In the genomic region with DNA sequence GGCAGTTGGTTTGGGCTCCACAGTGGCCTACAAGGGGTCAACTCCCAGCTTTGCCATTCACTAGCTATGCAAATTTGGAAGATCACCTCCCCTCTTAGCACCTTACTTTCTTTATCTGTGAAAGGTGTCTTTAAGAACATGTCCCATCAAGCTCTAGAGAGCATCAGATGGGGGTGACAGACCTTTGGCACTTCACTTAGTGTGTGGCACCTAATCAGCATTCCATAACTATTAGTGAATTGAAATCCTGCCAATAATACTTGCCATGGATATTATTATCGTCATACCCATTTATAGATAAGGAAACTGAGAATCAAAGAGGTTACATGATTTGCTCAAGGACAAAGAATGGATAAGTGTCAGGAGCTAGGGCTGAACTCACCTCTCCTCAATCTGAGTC, we compare ENCODE assay signal across 21 cellular contexts. TPM values are rescaled to one million over a fixed set of nuclear protein-coding genes. Genes with fewer than 3 reads are reported as not detected.
A peak's percentile ranks its signal among the peaks of the same experiment; 100 is the strongest.
DNase-seq lines count a peak whose midpoint lies in the region; ATAC-seq, FAIRE-seq and TF ChIP-seq lines count a peak whose summit lies in the region.
"Had no signal": no experiment of that assay in that cellular context is flagged by ENCODE, and none has a peak within 500 bp of the region (broad histone marks: within the 10 kb centered on the region; RNA-seq: fewer than 3 reads in every experiment).

No MANE protein-coding gene starts in this region.

- ATAC-seq in PC-3 (no peak), GM18909 (IDR thresholded peaks at IDR 0.05; ENCODE audit: poor library complexity, unreplicated experiment) (no peak), GM18868 (IDR thresholded peaks at IDR 0.05; ENCODE audit: unreplicated experiment) (no peak)
- ATAC-seq: T-cell had no signal

- H4K20me1 ChIP-seq in PC-3 (ENCODE audit: low read length): no peaks in the 10 kb centered on the region
- H4K20me1 ChIP-seq: BLaER1 treated with 17β-estradiol and CSF1 and Interleukin-3, amounts not matched to agents 10 nM and 100 nM had no signal

- DNase-seq in HFFc6: no peak
- no peak for DNase-seq in PC-3
- DNase-seq in bronchial epithelial cell (ENCODE audit: low read depth): peak; percentile 70
- DNase-seq in urothelium cell line (ENCODE audit: low spot score): peak; percentile 13
- no peak for DNase-seq in NCI-H187 (lab: John Stamatoyannopoulos, UW)
- DNase-seq: CD4-positive, alpha-beta T cell; KBM-7; MM.1S; NCI-H1417; NCI-H1694 treated with DMSO at 0.1 percent for 48 hours; NCI-H2081 treated with DMSO at 0.1 percent for 48 hours; NCI-H2171; NCI-H345; NCI-H510A treated with DMSO at 0.1 percent for 48 hours; Right ventricle myocardium superior; T-cell had no signal

- CTCF ChIA-PET in PC-3 (lab: Charles Lee): no interaction called here

- peaks cover 32% of the 10 kb centered on the region for H3K36me3 Mint-ChIP-seq in HFFc6 (ENCODE audit: low read depth)
- H3K36me3 Mint-ChIP-seq: T-cell had no signal

- H3K27ac Mint-ChIP-seq in HFFc6: peak overlapping the region; percentile 27; the same call in 1 of the 2 replicates
- H3K27ac Mint-ChIP-seq: CD4-positive, alpha-beta T cell; T-cell had no signal

- POLR2A ChIA-PET in PC-3 (lab: Charles Lee; ENCODE audit: unreplicated experiment): no interaction called here

- H3K36me3 ChIP-seq in PC-3 (ENCODE audit: low read depth, low read length) (no peaks in the 10 kb centered on the region), bronchial epithelial cell (ENCODE audit: control insufficient read depth, insufficient read depth, low read length) (no peaks in the 10 kb centered on the region)
- H3K36me3 ChIP-seq: BLaER1 treated with 17β-estradiol and CSF1 and Interleukin-3, amounts not matched to agents 10 nM and 100 nM had no signal

- peak overlapping the region; percentile 87 for H3K27ac ChIP-seq in PC-3 (ENCODE audit: low read length)
- H3K27ac ChIP-seq: BLaER1 treated with 17β-estradiol and CSF1 and Interleukin-3, amounts not matched to agents 10 nM and 100 nM had no signal

- H3K4me3 Mint-ChIP-seq in HFFc6: no peak overlapping the region; the same call in 1 of the 2 replicates
- H3K4me3 Mint-ChIP-seq: CD4-positive, alpha-beta T cell; T-cell had no signal

- peaks cover 50% of the 10 kb centered on the region for H3K4me1 ChIP-seq in PC-3 (ENCODE audit: insufficient read depth, low read length)

- intact Hi-C loops in PC-3 (cut with micrococcal nuclease): loop anchor here (5.0 kb wide), 1 partner anchor 87 kb away; no protein-coding TSS in a partner anchor

- H3K9me2 ChIP-seq in PC-3 (replicated peaks; ENCODE audit: low read length): no peaks in the 10 kb centered on the region

- H3F3A ChIP-seq in PC-3 (ENCODE audit: low read length, unreplicated experiment): no peaks in the 10 kb centered on the region

- TF ChIP-seq CTCF in HFFc6 (IDR thresholded peaks at IDR 0.05): no peak
- no peak for TF ChIP-seq CTCF in PC-3 (conservative IDR thresholded peaks at IDR 0.05; ENCODE audit: low read depth, low read length)
- TF ChIP-seq CTCF in bronchial epithelial cell (IDR thresholded peaks at IDR 0.05; ENCODE audit: insufficient read depth, low read length, severe bottlenecking): no peak

- H2AFZ ChIP-seq in PC-3 (ENCODE audit: low read length): no peak overlapping the region

- H3K9me3 ChIP-seq in PC-3 (ENCODE audit: low read length): no peaks in the 10 kb centered on the region

- peak overlapping the region; percentile 43; the same call in 1 of the 2 replicates for H3K4me2 ChIP-seq in PC-3 (ENCODE audit: low read length)

- H3K9me3 Mint-ChIP-seq in HFFc6: no peaks in the 10 kb centered on the region
- H3K9me3 Mint-ChIP-seq: CD4-positive, alpha-beta T cell had no signal

- H3K4me3 ChIP-seq in PC-3 (ENCODE audit: low read length) (no peak overlapping the region), bronchial epithelial cell (ENCODE audit: low read depth, low read length) (no peak overlapping the region)
- H3K4me3 ChIP-seq: BLaER1 treated with 17β-estradiol and CSF1 and Interleukin-3, amounts not matched to agents 10 nM and 100 nM had no signal

- H3K27me3 ChIP-seq in PC-3 (ENCODE audit: low read length): no peaks in the 10 kb centered on the region
- H3K27me3 ChIP-seq in bronchial epithelial cell (ENCODE audit: control insufficient read depth, insufficient read depth, low read length): no peaks in the 10 kb centered on the region
- H3K27me3 ChIP-seq: BLaER1 treated with 17β-estradiol and CSF1 and Interleukin-3, amounts not matched to agents 10 nM and 100 nM had no signal

- H3K4me1 Mint-ChIP-seq in HFFc6 (ENCODE audit: low read depth): peaks cover 75% of the 10 kb centered on the region
- H3K4me1 Mint-ChIP-seq: T-cell had no signal

- peak overlapping the region; percentile 52; the same call in 1 of the 2 replicates for H3K9ac ChIP-seq in PC-3 (ENCODE audit: low read length)
- H3K9ac ChIP-seq: BLaER1 treated with 17β-estradiol and CSF1 and Interleukin-3, amounts not matched to agents 10 nM and 100 nM had no signal

- BruUV-seq in PC-3 (replicated peaks; lab: Mats Ljungman, UMichigan): no TSS peak

- H3K27me3 Mint-ChIP-seq in HFFc6 (ENCODE audit: insufficient read depth): peaks cover 4% of the 10 kb centered on the region; the same call in 1 of the 2 replicates
- H3K27me3 Mint-ChIP-seq: CD4-positive, alpha-beta T cell; T-cell had no signal

- H3K79me2 ChIP-seq in PC-3 (ENCODE audit: low read length): no peaks in the 10 kb centered on the region

- FAIRE-seq in bronchial epithelial cell (lab: Jason Lieb, UNC) (no peak), urothelium cell line (lab: Jason Lieb, UNC) (no peak)
- FAIRE-seq: A204.1, D721Med had no signal

RNA-seq across cellular contexts. Expression of gene PLPP4, which starts 51.9 kb away (rescaled TPM):
- total RNA-seq in HFFc6 (2021; fragmentation: NEBNext Ultra II Directional; extraction: Animal tissue kit (Norgen Biotek cat#: 25700)): 10 to 100 TPM; 12.2 to 31.1 (median 16.9) TPM
- total RNA-seq in PC-3 (2014; rRNA removed) (5.0 and 10.7 TPM in 2 replicates), bronchial epithelial cell (0.13 and 0.26 TPM in 2 replicates)
- total RNA-seq: CD4-positive, alpha-beta T cell; Right ventricle myocardium superior; T-cell had no signal

Comparison
In these comparisons a context has a peak if more than half of its experiments do, and no peak if none do; other contexts are left out.
1. DNase-seq: peak in bronchial epithelial cell (single experiment) and urothelium cell line (single experiment); none in HFFc6 (single experiment), PC-3 (single experiment) and NCI-H187 (0 of 2).